ENCODE assay signal across 1 cellular context in the genomic region with DNA sequence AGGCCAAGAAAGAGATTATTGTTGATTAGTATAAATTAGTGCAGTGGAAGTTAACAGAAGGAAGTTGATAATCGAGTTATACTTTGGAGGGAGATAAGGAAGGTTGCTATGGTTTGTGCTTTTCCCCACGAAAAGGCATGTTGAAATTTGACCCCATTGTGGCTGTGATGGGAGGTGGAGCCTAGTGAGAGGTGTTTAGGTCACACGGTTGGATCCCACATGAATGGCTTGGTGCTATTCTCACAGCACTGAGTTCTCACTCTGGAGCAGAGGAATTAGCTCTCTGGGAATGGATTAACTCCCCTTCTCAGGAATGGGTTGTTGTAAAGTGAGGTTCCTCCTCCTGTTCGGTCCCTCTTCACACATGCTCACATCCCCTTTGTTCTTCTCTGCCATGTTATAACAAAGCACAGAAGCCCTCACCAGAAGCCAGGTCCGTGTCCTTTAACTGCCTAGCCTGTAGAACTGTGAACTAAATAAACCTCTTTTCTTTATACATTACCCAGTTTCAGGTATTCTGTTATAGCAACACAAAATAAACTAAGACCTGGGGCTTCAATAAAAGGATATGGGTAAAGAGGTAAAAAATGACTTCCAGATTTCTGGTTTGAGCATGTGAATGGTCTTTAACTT.
A peak's percentile ranks its signal among the peaks of the same experiment; 100 is the strongest.
TF ChIP-seq lines count a peak whose summit lies in the region.

No MANE protein-coding gene starts in this region.

TF ChIP-seq in K562, 482 proteins besides CTCF, POLR2A, EP300 and RAD21:
- TF ChIP-seq, protein P1, sequence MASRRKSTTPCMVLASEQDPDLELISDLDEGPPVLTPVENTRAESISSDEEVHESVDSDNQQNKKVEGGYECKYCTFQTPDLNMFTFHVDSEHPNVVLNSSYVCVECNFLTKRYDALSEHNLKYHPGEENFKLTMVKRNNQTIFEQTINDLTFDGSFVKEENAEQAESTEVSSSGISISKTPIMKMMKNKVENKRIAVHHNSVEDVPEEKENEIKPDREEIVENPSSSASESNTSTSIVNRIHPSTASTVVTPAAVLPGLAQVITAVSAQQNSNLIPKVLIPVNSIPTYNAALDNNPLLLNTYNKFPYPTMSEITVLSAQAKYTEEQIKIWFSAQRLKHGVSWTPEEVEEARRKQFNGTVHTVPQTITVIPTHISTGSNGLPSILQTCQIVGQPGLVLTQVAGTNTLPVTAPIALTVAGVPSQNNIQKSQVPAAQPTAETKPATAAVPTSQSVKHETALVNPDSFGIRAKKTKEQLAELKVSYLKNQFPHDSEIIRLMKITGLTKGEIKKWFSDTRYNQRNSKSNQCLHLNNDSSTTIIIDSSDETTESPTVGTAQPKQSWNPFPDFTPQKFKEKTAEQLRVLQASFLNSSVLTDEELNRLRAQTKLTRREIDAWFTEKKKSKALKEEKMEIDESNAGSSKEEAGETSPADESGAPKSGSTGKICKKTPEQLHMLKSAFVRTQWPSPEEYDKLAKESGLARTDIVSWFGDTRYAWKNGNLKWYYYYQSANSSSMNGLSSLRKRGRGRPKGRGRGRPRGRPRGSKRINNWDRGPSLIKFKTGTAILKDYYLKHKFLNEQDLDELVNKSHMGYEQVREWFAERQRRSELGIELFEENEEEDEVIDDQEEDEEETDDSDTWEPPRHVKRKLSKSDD (conservative IDR thresholded peaks at IDR 0.05; ENCODE audit: low read length): no peak
- TF ChIP-seq, protein P2, sequence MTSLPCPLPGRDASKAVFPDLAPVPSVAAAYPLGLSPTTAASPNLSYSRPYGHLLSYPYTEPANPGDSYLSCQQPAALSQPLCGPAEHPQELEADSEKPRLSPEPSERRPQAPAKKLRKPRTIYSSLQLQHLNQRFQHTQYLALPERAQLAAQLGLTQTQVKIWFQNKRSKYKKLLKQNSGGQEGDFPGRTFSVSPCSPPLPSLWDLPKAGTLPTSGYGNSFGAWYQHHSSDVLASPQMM (CRISPR knock-in tag; IDR thresholded peaks at IDR 0.05): no peak
- TF ChIP-seq RFX1 (IDR thresholded peaks at IDR 0.05) (peak; percentile 49), ARID1B (IDR thresholded peaks at IDR 0.05) (0 out of 2 replicates have a peak, but pooled peaks have one; percentile 16), ZNF785 (CRISPR knock-in tag; IDR thresholded peaks at IDR 0.05) (no peak), SIRT6 (IDR thresholded peaks at IDR 0.05; ENCODE audit: low read depth, low read length) (no peak), ZNF766 (CRISPR knock-in tag; conservative IDR thresholded peaks at IDR 0.05) (peak; percentile 79)
TF ChIP-seq in K562: peak in this region for 3.
